ENCODE assay signal across 8 cellular contexts in the genomic region with DNA sequence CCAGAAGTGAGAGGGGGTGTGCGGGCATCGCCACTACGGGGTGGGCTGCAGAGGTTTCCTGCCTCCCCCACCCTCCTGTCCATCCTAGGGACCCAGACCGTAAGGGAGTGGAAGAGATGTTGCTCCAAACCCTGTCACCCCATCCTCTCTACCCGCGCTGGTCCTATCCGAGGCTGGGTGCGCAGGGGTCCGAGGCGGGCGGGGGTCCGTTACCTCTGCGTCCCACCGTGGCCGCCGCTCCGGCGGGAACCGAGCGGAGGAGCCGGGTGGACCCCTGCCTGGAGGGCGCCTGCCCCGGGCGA. TPM values are rescaled to one million over a fixed set of nuclear protein-coding genes. Genes with fewer than 3 reads are reported as not detected.
DNase-seq lines count a peak whose midpoint lies in the region; ATAC-seq and TF ChIP-seq lines count a peak whose summit lies in the region.

No MANE protein-coding gene starts in this region.

- no peak for TF ChIP-seq RAD21 in SK-N-SH (IDR thresholded peaks at IDR 0.05; ENCODE audit: low read length)

- no peaks in the 10 kb centered on the region for H3K9me2 ChIP-seq in SK-N-SH

- peak overlapping the region; percentile 88 for H3K4me2 ChIP-seq in SK-N-SH

- no peaks in the 10 kb centered on the region for H3K36me3 ChIP-seq in SK-N-SH (replicated peaks in 1 of 2; ENCODE audit: control insufficient read depth in 1 of 2, insufficient read depth in 2 of 2, low read length in 1 of 2)
- no peaks in the 10 kb centered on the region for H3K36me3 ChIP-seq in esophagus squamous epithelium

- H3K9me3 ChIP-seq in SK-N-SH (no peaks in the 10 kb centered on the region), esophagus squamous epithelium (no peaks in the 10 kb centered on the region)

- no peaks in the 10 kb centered on the region for H3K27me3 ChIP-seq in SK-N-SH (ENCODE audit: insufficient read depth)
- H3K27me3 ChIP-seq in esophagus squamous epithelium: no peaks in the 10 kb centered on the region

- TF ChIP-seq EP300 in SK-N-SH (IDR thresholded peaks at IDR 0.05; ENCODE audit: borderline replicate concordance in 1 of 2, low read depth in 1 of 2, low read length in 1 of 2): no peak

- peaks cover 50% of the 10 kb centered on the region for H3K79me2 ChIP-seq in SK-N-SH (ENCODE audit: insufficient read depth)

- WGBS in SK-N-SH (ENCODE audit: low lambda C conversion rate): no CpG with 5 or more reads among the region's 24 CpGs
- no CpG with 5 or more reads among the region's 24 CpGs for WGBS in esophagus squamous epithelium, 2 donors

- peak overlapping the region; percentile 85; the same call in 1 of the 2 replicates for H2AFZ ChIP-seq in SK-N-SH (ENCODE audit: low read depth)

- DNase-seq in SK-N-SH (no peak), esophagus squamous epithelium (lab: John Stamatoyannopoulos, UW) (no peak), occipital lobe (lab: John Stamatoyannopoulos, UW) (peak; percentile 6), NCI-H2196 (lab: John Stamatoyannopoulos, UW; ENCODE audit: unreplicated experiment) (no peak), SKM-1 treated with dmso at 0.1 percent for 144 hours (lab: John Stamatoyannopoulos, UW; ENCODE audit: unreplicated experiment) (no peak)

- peak overlapping the region; percentile 43 to 89 for H3K27ac ChIP-seq in SK-N-SH (ENCODE audit: low read depth in 2 of 2, low read length in 1 of 2)
- peak overlapping the region; percentile 90 to 97 (median 96) for H3K27ac ChIP-seq in esophagus squamous epithelium

- peaks cover 15% of the 10 kb centered on the region for H3F3A ChIP-seq in SK-N-SH (replicated peaks; ENCODE audit: insufficient read depth)

- ATAC-seq in GM18505 (IDR thresholded peaks at IDR 0.05; ENCODE audit: unreplicated experiment) (peak; percentile 15), HG02678 (IDR thresholded peaks at IDR 0.05; ENCODE audit: unreplicated experiment) (peak; percentile 22), GM18873 (IDR thresholded peaks at IDR 0.05; ENCODE audit: low FRiP score, unreplicated experiment) (no peak)

- TF ChIP-seq CTCF in SK-N-SH (IDR thresholded peaks at IDR 0.05) (no peak), esophagus squamous epithelium (IDR thresholded peaks at IDR 0.05) (no peak)

- H3K4me1 ChIP-seq in SK-N-SH (ENCODE audit: control insufficient read depth in 1 of 2, insufficient read depth in 2 of 2, low read depth in 1 of 2, low read length in 1 of 2): peaks cover 10 to 15% of the 10 kb centered on the region in 2 experiments; a peak in 3 of 4 replicates
- H3K4me1 ChIP-seq in esophagus squamous epithelium: peaks cover 0 to 22% (median 9%) of the 10 kb centered on the region in 3 donors

- TF ChIP-seq POLR2A in GM18505 (IDR thresholded peaks at IDR 0.05; ENCODE audit: borderline replicate concordance, extremely low read depth, insufficient read depth, insufficient read length) (no peak), esophagus squamous epithelium (IDR thresholded peaks at IDR 0.05) (no peak)

- peak overlapping the region; percentile 76 to 82 for H3K4me3 ChIP-seq in SK-N-SH (ENCODE audit: low read depth in 2 of 2, low read length in 1 of 2)
- H3K4me3 ChIP-seq in esophagus squamous epithelium: peak overlapping the region; percentile 75 to 98 (median 84)

- peak overlapping the region; percentile 88 for H3K9ac ChIP-seq in SK-N-SH

- POLR2A ChIA-PET in SK-N-SH (lab: Yijun Ruan, JAX): no interaction called here

- intact Hi-C loops in esophagus squamous epithelium (cut with DNase I): loop anchor here (10.0 kb wide), 1 partner anchor 83 kb away; a partner anchor contains a TSS

- CTCF ChIA-PET in SK-N-SH (lab: Yijun Ruan, JAX): interaction anchor here (0.9 to 1.8 kb wide), 6 partner anchors 58 to 395 kb away, joined by 3 to 7 read pairs (median 4); no protein-coding TSS in a partner anchor

- peaks cover 3% of the 10 kb centered on the region; the same call in 1 of the 2 replicates for H4K20me1 ChIP-seq in SK-N-SH (ENCODE audit: insufficient read depth)

TF ChIP-seq in SK-N-SH, 30 proteins besides CTCF, POLR2A, EP300 and RAD21:
- no peak for TF ChIP-seq SMC3 (IDR thresholded peaks at IDR 0.05; ENCODE audit: low read depth, low read length)
- TF ChIP-seq, protein P1, sequence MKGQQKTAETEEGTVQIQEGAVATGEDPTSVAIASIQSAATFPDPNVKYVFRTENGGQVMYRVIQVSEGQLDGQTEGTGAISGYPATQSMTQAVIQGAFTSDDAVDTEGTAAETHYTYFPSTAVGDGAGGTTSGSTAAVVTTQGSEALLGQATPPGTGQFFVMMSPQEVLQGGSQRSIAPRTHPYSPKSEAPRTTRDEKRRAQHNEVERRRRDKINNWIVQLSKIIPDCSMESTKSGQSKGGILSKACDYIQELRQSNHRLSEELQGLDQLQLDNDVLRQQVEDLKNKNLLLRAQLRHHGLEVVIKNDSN (IDR thresholded peaks at IDR 0.05; ENCODE audit: borderline replicate concordance, low read depth): no peak
- no peak for TF ChIP-seq EZH2phosphoT487 (IDR thresholded peaks at IDR 0.05; ENCODE audit: borderline replicate concordance, low read depth)
- TF ChIP-seq, protein P2, sequence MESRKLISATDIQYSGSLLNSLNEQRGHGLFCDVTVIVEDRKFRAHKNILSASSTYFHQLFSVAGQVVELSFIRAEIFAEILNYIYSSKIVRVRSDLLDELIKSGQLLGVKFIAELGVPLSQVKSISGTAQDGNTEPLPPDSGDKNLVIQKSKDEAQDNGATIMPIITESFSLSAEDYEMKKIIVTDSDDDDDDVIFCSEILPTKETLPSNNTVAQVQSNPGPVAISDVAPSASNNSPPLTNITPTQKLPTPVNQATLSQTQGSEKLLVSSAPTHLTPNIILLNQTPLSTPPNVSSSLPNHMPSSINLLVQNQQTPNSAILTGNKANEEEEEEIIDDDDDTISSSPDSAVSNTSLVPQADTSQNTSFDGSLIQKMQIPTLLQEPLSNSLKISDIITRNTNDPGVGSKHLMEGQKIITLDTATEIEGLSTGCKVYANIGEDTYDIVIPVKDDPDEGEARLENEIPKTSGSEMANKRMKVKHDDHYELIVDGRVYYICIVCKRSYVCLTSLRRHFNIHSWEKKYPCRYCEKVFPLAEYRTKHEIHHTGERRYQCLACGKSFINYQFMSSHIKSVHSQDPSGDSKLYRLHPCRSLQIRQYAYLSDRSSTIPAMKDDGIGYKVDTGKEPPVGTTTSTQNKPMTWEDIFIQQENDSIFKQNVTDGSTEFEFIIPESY (IDR thresholded peaks at IDR 0.05; ENCODE audit: borderline replicate concordance, low read depth): no peak
- TF ChIP-seq, protein P3, sequence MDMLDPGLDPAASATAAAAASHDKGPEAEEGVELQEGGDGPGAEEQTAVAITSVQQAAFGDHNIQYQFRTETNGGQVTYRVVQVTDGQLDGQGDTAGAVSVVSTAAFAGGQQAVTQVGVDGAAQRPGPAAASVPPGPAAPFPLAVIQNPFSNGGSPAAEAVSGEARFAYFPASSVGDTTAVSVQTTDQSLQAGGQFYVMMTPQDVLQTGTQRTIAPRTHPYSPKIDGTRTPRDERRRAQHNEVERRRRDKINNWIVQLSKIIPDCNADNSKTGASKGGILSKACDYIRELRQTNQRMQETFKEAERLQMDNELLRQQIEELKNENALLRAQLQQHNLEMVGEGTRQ (IDR thresholded peaks at IDR 0.05; ENCODE audit: borderline replicate concordance, low read depth, low read length): no peak
- TF ChIP-seq, protein P4, sequence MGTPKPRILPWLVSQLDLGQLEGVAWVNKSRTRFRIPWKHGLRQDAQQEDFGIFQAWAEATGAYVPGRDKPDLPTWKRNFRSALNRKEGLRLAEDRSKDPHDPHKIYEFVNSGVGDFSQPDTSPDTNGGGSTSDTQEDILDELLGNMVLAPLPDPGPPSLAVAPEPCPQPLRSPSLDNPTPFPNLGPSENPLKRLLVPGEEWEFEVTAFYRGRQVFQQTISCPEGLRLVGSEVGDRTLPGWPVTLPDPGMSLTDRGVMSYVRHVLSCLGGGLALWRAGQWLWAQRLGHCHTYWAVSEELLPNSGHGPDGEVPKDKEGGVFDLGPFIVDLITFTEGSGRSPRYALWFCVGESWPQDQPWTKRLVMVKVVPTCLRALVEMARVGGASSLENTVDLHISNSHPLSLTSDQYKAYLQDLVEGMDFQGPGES (IDR thresholded peaks at IDR 0.05; ENCODE audit: low read depth, low read length): no peak

RNA-seq across cellular contexts. Expression of a gene that starts 0.2 kb away (rescaled TPM):
- polyA plus RNA-seq in SK-N-SH (2012; rRNA removed): 2.5 and 3.2 TPM in 2 replicates
- polyA plus RNA-seq in SK-N-SH (2012; cell fraction: cytosol; rRNA removed): 3.8 and 4.3 TPM in 2 replicates
- 4.0 and 8.9 TPM in 2 replicates for polyA plus RNA-seq in SK-N-SH (2012; cell fraction: nucleus; rRNA removed)
- total RNA-seq in esophagus squamous epithelium (10 to 100 TPM in 2 of 4 donors, 1 to 10 TPM in 2; 5.7 to 24.0 (median 15.0) TPM), occipital lobe (20.0 TPM)
